20 cellular contexts compared by ENCODE assay signal in the genomic region with DNA sequence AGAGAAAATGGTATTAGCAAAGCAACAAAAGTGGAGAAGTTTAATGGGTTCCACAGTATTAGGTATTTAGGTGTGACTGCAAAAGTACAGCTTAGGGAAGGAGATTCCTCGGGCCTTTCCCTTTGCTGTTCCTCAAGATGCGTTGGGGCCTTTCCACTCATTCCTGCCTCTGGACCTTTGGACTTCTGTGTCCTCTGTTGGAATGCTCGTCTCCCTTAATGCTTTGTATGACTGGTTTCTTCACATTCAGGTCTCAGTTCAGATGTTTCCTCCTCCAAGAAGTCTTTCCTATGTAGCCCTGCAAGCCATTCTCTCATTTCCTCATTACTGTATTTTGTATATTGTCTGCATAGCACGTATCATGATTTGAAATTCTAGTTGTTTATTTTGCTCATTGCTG. TPM values are rescaled to one million over a fixed set of nuclear protein-coding genes. Genes with fewer than 3 reads are reported as not detected.
DNase-seq lines count a peak whose midpoint lies in the region; ATAC-seq, FAIRE-seq and TF ChIP-seq lines count a peak whose summit lies in the region.
"Had no signal": no experiment of that assay in that cellular context is flagged by ENCODE, and none has a peak within 500 bp of the region (broad histone marks: within the 10 kb centered on the region; RNA-seq: fewer than 3 reads in every experiment).

No MANE protein-coding gene starts in this region.

- intact Hi-C loops in heart right ventricle (cut with DNase I), result loop anchor here in 2 of 10 donors (5.0 to 10.0 kb wide), 2 partner anchors 59 to 639 kb away; no protein-coding TSS in a partner anchor

- ATAC-seq in heart right ventricle, result no peak
- no peak for ATAC-seq in foreskin keratinocyte
- ATAC-seq: A549, GM12878 had no signal

- H3K4me3 ChIP-seq in cardiac muscle cell, result no peak overlapping the region
- H3K4me3 ChIP-seq in heart right ventricle, result no peak overlapping the region
- H3K4me3 ChIP-seq: A549, GM12878 had no signal

- H3K4me1 ChIP-seq in cardiac muscle cell (ENCODE audit: low read depth) (peaks cover 38% of the 10 kb centered on the region), heart right ventricle (peaks cover 0 to 67% (median 41%) of the 10 kb centered on the region in 9 donors), foreskin keratinocyte (peaks cover 3% of the 10 kb centered on the region)

- H3K27me3 ChIP-seq in cardiac muscle cell, result no peaks in the 10 kb centered on the region
- no peaks in the 10 kb centered on the region for H3K27me3 ChIP-seq in heart right ventricle
- H3K27me3 ChIP-seq in foreskin keratinocyte, result no peaks in the 10 kb centered on the region

- DNase-seq in cardiac muscle cell (ENCODE audit: low read depth in 1 of 2, low spot score in 1 of 2), result no peak
- DNase-seq in heart right ventricle, result no peak
- DNase-seq in dermis blood vessel endothelial cell, result peak; percentile 80
- DNase-seq in pulmonary artery endothelial cell (ENCODE audit: low read depth, low spot score), result peak; percentile 40
- no peak for DNase-seq in superior temporal gyrus (ENCODE audit: extremely low spot score)
- DNase-seq in HTR-8/SVneo (ENCODE audit: insufficient read length, low spot score), result no peak
- no peak for DNase-seq in foreskin keratinocyte
- DNase-seq: AML-193; CD4-positive, alpha-beta T cell; DMS53; DND-41; EL; H9 had no signal

- TF ChIP-seq CTCF in cardiac muscle cell (IDR thresholded peaks at IDR 0.05; ENCODE audit: low read depth, low read length) (no peak), heart right ventricle (IDR thresholded peaks at IDR 0.05) (no peak), VCaP (conservative IDR thresholded peaks at IDR 0.05) (no peak), foreskin keratinocyte (conservative IDR thresholded peaks at IDR 0.05) (no peak)

- peak overlapping the region; percentile 10 for H3K27ac ChIP-seq in cardiac muscle cell
- H3K27ac ChIP-seq in heart right ventricle, result no peak overlapping the region
- peak overlapping the region; percentile 78 for H3K27ac ChIP-seq in VCaP
- H3K27ac ChIP-seq in foreskin keratinocyte, result no peak overlapping the region
- H3K27ac ChIP-seq: 22Rv1, A549, C4-2B had no signal

- FAIRE-seq in HTR-8/SVneo (lab: Jason Lieb, UNC), result no peak
- FAIRE-seq: A549, GM12878, GM19239, H1 had no signal

- no peaks in the 10 kb centered on the region for H3K36me3 ChIP-seq in cardiac muscle cell
- peaks cover 0 to 54% (median 0%) of the 10 kb centered on the region in 9 donors for H3K36me3 ChIP-seq in heart right ventricle

- 82 to 88% methylated on average over 4 of the region's 4 CpGs for WGBS in heart right ventricle, 2 donors

- no peaks in the 10 kb centered on the region for H3K9me3 ChIP-seq in cardiac muscle cell (ENCODE audit: low read depth)
- H3K9me3 ChIP-seq in heart right ventricle, result peaks cover 0 to 9% (median 0%) of the 10 kb centered on the region in 11 donors
- H3K9me3 ChIP-seq: A549 had no signal

RNA-seq across cellular contexts. Expression of a gene that starts 39.6 kb away (rescaled TPM):
- total RNA-seq in cardiac muscle cell (32.9 and 37.0 TPM in 2 replicates), heart right ventricle (10 to 100 TPM; 43.2 to 62.2 (median 52.0) TPM), dermis blood vessel endothelial cell (32.8 and 35.8 TPM in 2 replicates), pulmonary artery endothelial cell (45.8 and 58.6 TPM in 2 replicates), foreskin keratinocyte (52.5 and 63.1 TPM in 2 replicates)
- polyA plus RNA-seq in cardiac muscle cell (68.6 and 76.2 TPM in 2 replicates), heart right ventricle (100 to 1,000 TPM in 1 of 2 donors, 10 to 100 TPM in 1; 42.2 to 104 TPM), foreskin keratinocyte (55.6 and 60.6 TPM in 2 replicates)

Comparison
In these comparisons a context has a peak if more than half of its experiments do, and no peak if none do; other contexts are left out.
1. H3K27ac ChIP-seq: peak in cardiac muscle cell (single experiment) and VCaP (single experiment); none in heart right ventricle (0 of 10) and foreskin keratinocyte (single experiment).
2. DNase-seq: peak in dermis blood vessel endothelial cell (single experiment) and pulmonary artery endothelial cell (single experiment); none in cardiac muscle cell (0 of 2), heart right ventricle (0 of 2), superior temporal gyrus (single experiment), HTR-8/SVneo (single experiment) and foreskin keratinocyte (0 of 2).